19 cellular contexts compared by ENCODE assay signal in the genomic region with DNA sequence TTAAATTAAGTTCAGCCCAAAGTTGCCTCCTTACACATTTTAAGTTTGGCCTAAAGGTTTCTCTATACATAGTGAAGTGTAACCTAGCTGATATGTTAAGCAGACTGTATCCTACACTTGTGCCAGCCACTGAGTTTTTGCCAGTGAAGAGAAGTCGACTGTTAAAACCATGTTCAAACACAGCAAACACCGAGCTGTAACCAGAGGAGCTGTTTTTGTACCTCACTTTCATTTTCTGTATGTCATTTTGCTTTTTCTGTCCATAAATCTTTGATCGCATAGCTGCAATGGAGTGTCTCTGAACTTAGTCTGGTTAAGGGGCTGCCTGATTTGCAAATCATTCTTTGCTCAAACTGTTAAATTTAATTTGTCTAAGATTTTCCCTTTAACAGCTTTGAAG.
A peak's percentile ranks its signal among the peaks of the same experiment; 100 is the strongest.
DNase-seq lines count a peak whose midpoint lies in the region; ATAC-seq and TF ChIP-seq lines count a peak whose summit lies in the region.
"Had no signal": no experiment of that assay in that cellular context is flagged by ENCODE, and none has a peak within 500 bp of the region (broad histone marks: within the 10 kb centered on the region; RNA-seq: fewer than 3 reads in every experiment).

No MANE protein-coding gene starts in this region.

- no peak overlapping the region for H3K27ac ChIP-seq in body of pancreas
- H3K27ac ChIP-seq: ascending aorta, colonic mucosa, epithelial cell of prostate, neutrophil had no signal

- H3K9me3 ChIP-seq in body of pancreas, result no peaks in the 10 kb centered on the region
- H3K9me3 ChIP-seq: ascending aorta, colonic mucosa, neutrophil had no signal

- H3K27me3 ChIP-seq in body of pancreas, result no peaks in the 10 kb centered on the region
- H3K27me3 ChIP-seq: ascending aorta, colonic mucosa, neutrophil had no signal

- H3K36me3 ChIP-seq in body of pancreas (replicated peaks in 1 of 2; ENCODE audit: insufficient read depth in 1 of 2, low read depth in 2 of 2), result no peaks in the 10 kb centered on the region
- H3K36me3 ChIP-seq: ascending aorta, colonic mucosa, neutrophil had no signal

- WGBS in body of pancreas, 2 donors, result 38 to 53% methylated on average over 3 of the region's 3 CpGs

- intact Hi-C loops in left cardiac atrium (cut with DNase I), result no loop called here
- intact Hi-C loops in body of pancreas (cut with DNase I), result no loop called here

- TF ChIP-seq CTCF in body of pancreas (IDR thresholded peaks at IDR 0.05), result no peak

- H3K4me1 ChIP-seq in body of pancreas, result peaks cover 9% of the 10 kb centered on the region
- H3K4me1 ChIP-seq: ascending aorta, colonic mucosa had no signal

- no peak for TF ChIP-seq POLR2A in body of pancreas (IDR thresholded peaks at IDR 0.05)

- DNase-seq in left kidney (ENCODE audit: low read depth, low spot score) (peak; percentile 9), NCI-H2196 treated with DMSO at 0.1 percent for 48 hours (lab: John Stamatoyannopoulos, UW; ENCODE audit: unreplicated experiment) (no peak), left cardiac atrium (no peak), body of pancreas (no peak), NCI-H2171 treated with DMSO at 0.1 percent for 48 hours (lab: John Stamatoyannopoulos, UW) (no peak)
- DNase-seq: activated B cell treated with CpG ODN at 0.5 μM for 24 hours, activated gamma-delta T cell, colonic mucosa, DMS 273 treated with DMSO at 0.1 percent for 48 hours, mesenchymal stem cell, NCI-H2081, retina, T-helper 1 cell had no signal

- H3K4me3 ChIP-seq in body of pancreas, result no peak overlapping the region
- H3K4me3 ChIP-seq: ascending aorta, colonic mucosa had no signal

- ATAC-seq in GM18498 (IDR thresholded peaks at IDR 0.05; ENCODE audit: unreplicated experiment) (peak; percentile 63), HG02623 (IDR thresholded peaks at IDR 0.05; ENCODE audit: unreplicated experiment) (peak; percentile 59), HG03460 (IDR thresholded peaks at IDR 0.05; ENCODE audit: unreplicated experiment) (peak; percentile 68), left cardiac atrium (no peak), body of pancreas (no peak)

Comparison
In these comparisons a context has a peak if more than half of its experiments do, and no peak if none do; other contexts are left out.
1. ATAC-seq: peak in GM18498 (single experiment), HG02623 (single experiment) and HG03460 (single experiment); none in left cardiac atrium (0 of 2) and body of pancreas (single experiment).